8 cellular contexts compared by ENCODE assay signal in the genomic region with DNA sequence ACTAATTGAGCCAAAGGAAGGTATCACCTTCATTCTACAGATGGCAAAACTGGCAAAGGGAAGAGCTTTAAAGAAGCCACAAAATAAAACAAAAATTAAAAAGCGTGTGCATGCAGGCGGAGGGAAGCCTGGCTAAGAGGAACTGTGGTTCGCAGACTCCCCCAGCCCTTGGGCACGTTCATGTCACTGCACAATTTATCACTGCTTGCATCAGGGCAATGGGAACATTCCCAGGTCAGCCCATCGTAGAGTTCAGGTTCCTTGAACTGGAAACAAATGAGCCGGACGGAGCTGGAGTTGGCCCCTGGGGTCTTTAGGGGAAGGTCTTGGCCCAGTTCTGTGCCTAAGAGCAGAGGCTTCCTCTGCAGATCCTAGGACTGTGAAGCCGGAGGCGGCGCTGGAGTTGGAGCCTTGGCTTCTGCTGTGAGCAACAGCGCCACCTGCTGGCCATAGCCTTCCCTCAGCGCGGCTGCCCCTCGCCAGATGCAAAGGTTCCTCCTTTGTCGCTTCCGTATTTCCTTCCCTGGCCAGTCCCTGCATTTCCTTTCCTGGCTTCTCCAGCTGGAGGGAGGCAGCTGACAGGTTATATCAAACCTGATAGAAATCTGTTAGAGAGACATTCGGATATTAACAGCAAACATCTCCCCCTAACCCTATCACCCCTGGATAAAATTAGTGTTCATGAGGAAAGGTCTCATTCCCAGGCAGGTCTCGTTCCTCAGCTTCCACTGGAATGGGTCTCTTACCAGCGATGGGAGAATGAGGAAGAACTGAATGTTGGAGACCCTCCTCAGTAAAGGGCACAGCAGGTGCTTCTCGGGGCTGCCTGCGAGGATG.
A peak's percentile ranks its signal among the peaks of the same experiment; 100 is the strongest.
DNase-seq lines count a peak whose midpoint lies in the region; ATAC-seq and TF ChIP-seq lines count a peak whose summit lies in the region.
"Not testable (repeated sequence)": the region's sequence is repeated elsewhere in the genome, so short reads cannot be mapped to it uniquely, and the experiment has no call there.

No MANE protein-coding gene starts in this region.

- H3K9me3 ChIP-seq in CD8-positive, alpha-beta memory T cell (ENCODE audit: low read length); NT2/D1 (ENCODE audit: insufficient read depth, low read length); lower lobe of right lung: not testable (repeated sequence)

- CTCF ChIA-PET in CD8-positive, alpha-beta memory T cell (lab: Charles Lee) = interaction anchor here (0.7 to 2.0 kb wide), 11 partner anchors 9 to 821 kb away, joined by 3 to 8 read pairs (median 4); no protein-coding TSS in a partner anchor
- CTCF ChIA-PET in activated CD8-positive, alpha-beta T cell treated with anti-CD3 and anti-CD28 coated beads, Interleukin-2, amount 10 ng/mL, durations not matched to agents 7 days and 5 days (lab: Charles Lee) = interaction anchor here (0.6 to 2.1 kb wide), 22 partner anchors 9 to 75 kb away, joined by 3 to 17 read pairs (median 4); no protein-coding TSS in a partner anchor

- H3K27me3 Mint-ChIP-seq in CD8-positive, alpha-beta memory T cell; activated CD8-positive, alpha-beta T cell treated with anti-CD3 and anti-CD28 coated beads, Interleukin-2, amount 10 ng/mL, durations not matched to agents 7 days and 5 days (ENCODE audit: low read depth): not testable (repeated sequence)

- ATAC-seq in GM19463 (IDR thresholded peaks at IDR 0.05; ENCODE audit: unreplicated experiment) = peak; percentile 86
- ATAC-seq in HG03558 (IDR thresholded peaks at IDR 0.05; ENCODE audit: extremely low read depth, unreplicated experiment) = peak; percentile 60
- ATAC-seq in activated CD8-positive, alpha-beta T cell treated with anti-CD3 and anti-CD28 coated beads, Interleukin-2, amount 10 ng/mL, durations not matched to agents 7 days and 5 days = peak; percentile 89
- peak; percentile 92 to 96 for ATAC-seq in lower lobe of right lung

- not testable (repeated sequence) for H3K4me1 ChIP-seq in CD8-positive, alpha-beta memory T cell (ENCODE audit: insufficient read depth, low read length); NT2/D1 (ENCODE audit: insufficient read depth, insufficient read length); lower lobe of right lung

- H3K4me3 ChIP-seq in CD8-positive, alpha-beta memory T cell (ENCODE audit: low read length); NT2/D1 (ENCODE audit: insufficient read length, low read depth); lower lobe of right lung: not testable (repeated sequence)

- H3K36me3 ChIP-seq in CD8-positive, alpha-beta memory T cell (ENCODE audit: insufficient read depth, low read length); NT2/D1 (ENCODE audit: insufficient read depth, insufficient read length, low read length); lower lobe of right lung: not testable (repeated sequence)

- POLR2A ChIA-PET in CD8-positive, alpha-beta memory T cell (lab: Charles Lee); activated CD8-positive, alpha-beta T cell treated with anti-CD3 and anti-CD28 coated beads, Interleukin-2, amount 10 ng/mL, durations not matched to agents 7 days and 5 days (lab: Charles Lee): not testable (repeated sequence)

- peak overlapping the region in 1 of 7 donors; percentile 66 for H3K4me3 Mint-ChIP-seq in CD8-positive, alpha-beta memory T cell
- H3K4me3 Mint-ChIP-seq in activated CD8-positive, alpha-beta T cell treated with anti-CD3 and anti-CD28 coated beads, Interleukin-2, amount 10 ng/mL, durations not matched to agents 7 days and 5 days = not testable (repeated sequence)

- not testable (repeated sequence) for H3K27ac ChIP-seq in CD8-positive, alpha-beta memory T cell (ENCODE audit: low read depth, low read length); lower lobe of right lung

- peak; percentile 89 for TF ChIP-seq CTCF in lower lobe of right lung (IDR thresholded peaks at IDR 0.05)

- peaks cover 6 to 12% (median 8%) of the 10 kb centered on the region in 3 donors for H3K4me1 Mint-ChIP-seq in CD8-positive, alpha-beta memory T cell
- peaks cover 17% of the 10 kb centered on the region for H3K4me1 Mint-ChIP-seq in activated CD8-positive, alpha-beta T cell treated with anti-CD3 and anti-CD28 coated beads, Interleukin-2, amount 10 ng/mL, durations not matched to agents 7 days and 5 days (ENCODE audit: low read depth)

- not testable (repeated sequence) for H3K36me3 Mint-ChIP-seq in CD8-positive, alpha-beta memory T cell; activated CD8-positive, alpha-beta T cell treated with anti-CD3 and anti-CD28 coated beads, Interleukin-2, amount 10 ng/mL, durations not matched to agents 7 days and 5 days (ENCODE audit: low read depth)

- intact Hi-C loops in lower lobe of right lung (cut with DNase I) = not testable (repeated sequence)

- DNase-seq in CD8-positive, alpha-beta memory T cell = peak; percentile 46 to 71 (median 60)
- DNase-seq in NT2/D1 (ENCODE audit: low read depth, low spot score) (peak; percentile 65), dermis microvascular lymphatic vessel endothelial cell (ENCODE audit: low read depth in 2 of 2) (peak; percentile 25 to 72), lower lobe of right lung (peak; percentile 91)
- DNase-seq in activated CD8-positive, alpha-beta T cell treated with anti-CD3 and anti-CD28 coated beads, Interleukin-2, amount 10 ng/mL, durations not matched to agents 7 days and 5 days = peak; percentile 82
- DNase-seq in stimulated activated CD4-positive, alpha-beta T cell treated with anti-CD3 and anti-CD28 coated beads, TNF-alpha, amount 100 ng/mL, for 24 hours (ENCODE audit: low read depth in 3 of 3) = peak; percentile 50 to 70 (median 51)

- H3K9me3 Mint-ChIP-seq in CD8-positive, alpha-beta memory T cell; activated CD8-positive, alpha-beta T cell treated with anti-CD3 and anti-CD28 coated beads, Interleukin-2, amount 10 ng/mL, durations not matched to agents 7 days and 5 days (ENCODE audit: insufficient read depth): not testable (repeated sequence)

- peak overlapping the region in 1 of 8 donors; percentile 56 for H3K27ac Mint-ChIP-seq in CD8-positive, alpha-beta memory T cell
- H3K27ac Mint-ChIP-seq in activated CD8-positive, alpha-beta T cell treated with anti-CD3 and anti-CD28 coated beads, Interleukin-2, amount 10 ng/mL, durations not matched to agents 7 days and 5 days = not testable (repeated sequence)

- not testable (repeated sequence) for H3K27me3 ChIP-seq in CD8-positive, alpha-beta memory T cell (ENCODE audit: insufficient read depth, low read length, poor library complexity, severe bottlenecking); NT2/D1 (ENCODE audit: insufficient read depth, insufficient read length); lower lobe of right lung (ENCODE audit: low read depth)

- H3K9ac ChIP-seq in NT2/D1 (ENCODE audit: insufficient read length, low read depth) = not testable (repeated sequence)
